In the genomic region with DNA sequence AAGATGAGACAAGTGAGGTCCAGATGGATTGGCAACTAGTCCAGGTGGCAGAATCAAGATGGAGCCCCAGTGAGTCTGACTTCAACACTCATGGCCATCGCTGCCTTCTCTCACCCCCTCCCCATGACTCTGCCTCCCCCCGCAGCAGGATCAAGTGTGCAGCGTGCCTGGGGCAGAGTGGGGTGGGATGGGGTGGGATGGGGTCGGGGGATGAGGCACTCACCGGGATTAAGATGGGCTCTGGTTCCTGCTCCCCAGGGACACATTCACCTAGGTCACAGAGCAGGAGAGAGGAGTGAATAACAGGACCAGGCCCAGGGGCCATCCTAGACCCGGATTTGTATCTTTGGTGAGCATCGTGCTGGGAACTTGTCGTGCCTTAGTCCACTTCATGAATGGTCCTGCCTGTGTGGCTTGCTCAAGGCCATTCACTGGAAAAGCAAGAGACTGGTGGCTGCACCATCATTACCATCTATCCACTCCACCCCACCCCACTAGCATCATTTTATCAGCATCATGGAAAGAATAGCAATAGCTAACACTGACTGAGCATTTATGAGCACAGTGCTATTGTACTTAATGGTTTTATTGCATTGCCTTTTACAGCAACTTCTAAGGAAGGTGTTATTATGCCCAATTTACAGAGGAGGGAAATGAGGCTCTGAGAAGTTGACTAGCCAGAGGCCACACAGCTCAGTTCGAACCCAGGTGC, we compare ENCODE assay signal across 24 cellular contexts. TPM values are rescaled to one million over a fixed set of nuclear protein-coding genes. Genes with fewer than 3 reads are reported as not detected.
DNase-seq lines count a peak whose midpoint lies in the region; ATAC-seq and TF ChIP-seq lines count a peak whose summit lies in the region.
"Had no signal": no experiment of that assay in that cellular context is flagged by ENCODE, and none has a peak within 500 bp of the region (broad histone marks: within the 10 kb centered on the region; RNA-seq: fewer than 3 reads in every experiment).

No MANE protein-coding gene starts in this region.

- peaks cover 0 to 15% (median 0%) of the 10 kb centered on the region in 3 donors for H3K27me3 ChIP-seq in sigmoid colon

- intact Hi-C loops in left colon (cut with DNase I, micrococcal nuclease): no loop called here
- intact Hi-C loops in sigmoid colon (cut with DNase I): no loop called here

- no peaks in the 10 kb centered on the region for H3K36me3 ChIP-seq in sigmoid colon

- no peak for TF ChIP-seq CTCF in 22Rv1 (IDR thresholded peaks at IDR 0.05)
- TF ChIP-seq CTCF in sigmoid colon (IDR thresholded peaks at IDR 0.05): no peak

- no peak for TF ChIP-seq EP300 in sigmoid colon (IDR thresholded peaks at IDR 0.05)

- no peak overlapping the region for H3K4me3 ChIP-seq in sigmoid colon
- H3K4me3 ChIP-seq: A549, GM12878, GM23338 had no signal

- WGBS in sigmoid colon, 2 donors: 43 to 73% methylated on average over 9 of the region's 9 CpGs

- TF ChIP-seq POLR2A in sigmoid colon (IDR thresholded peaks at IDR 0.05): no peak

- H3K27ac ChIP-seq in 22Rv1: 0 out of 2 replicates have a peak overlapping the region, but pooled peaks have one; percentile 23
- H3K27ac ChIP-seq in sigmoid colon: no peak overlapping the region
- H3K27ac ChIP-seq: KMS-11 had no signal

- DNase-seq in NCI-H524 (lab: John Stamatoyannopoulos, UW) (peak; percentile 57 to 78), left colon (peak in 1 of 2 donors; percentile 19), sigmoid colon (peak; percentile 30), HuH-7.5 (ENCODE audit: low spot score) (no peak), AML-193 (lab: John Stamatoyannopoulos, UW) (no peak)
- DNase-seq: CD4-positive, alpha-beta T cell; COR-L47; DMS79 treated with DMSO at 0.1 percent for 48 hours; IMR-90; NCI-H1105; NCI-H146; NCI-H2029; NCI-H2227 treated with DMSO at 0.1 percent for 48 hours; NCI-H510A; PC-3; SHP77 had no signal

- ATAC-seq in left colon: peak; percentile 90
- no peak for ATAC-seq in activated CD4-positive, CD25-positive, alpha-beta regulatory T cell treated with anti-CD3 and anti-CD28 coated beads, Interleukin-2, amount 50 U/mL, for 24 hours
- ATAC-seq: GM12878, GM23338, HCT116, PC-3 had no signal

- no peaks in the 10 kb centered on the region for H3K9me3 ChIP-seq in sigmoid colon
- H3K9me3 ChIP-seq: A549 had no signal

- H3K4me1 ChIP-seq in sigmoid colon: peaks cover 0 to 10% (median 8%) of the 10 kb centered on the region in 4 donors
- H3K4me1 ChIP-seq: A549 had no signal

RNA-seq across cellular contexts. Expression of a gene that starts 8.5 kb away (rescaled TPM):
- under 1 TPM; 0.39 to 0.64 TPM for total RNA-seq in left colon
- total RNA-seq in sigmoid colon: not detected
- under 1 TPM in 1 of 3 donors, not detected in 2; 0.66 TPM for polyA plus RNA-seq in sigmoid colon
- total RNA-seq: CD4-positive, alpha-beta T cell; IMR-90 had no signal
- polyA plus RNA-seq: IMR-90 had no signal

RNA-seq across cellular contexts. Expression of a gene that starts 29.5 kb away (rescaled TPM):
- total RNA-seq in left colon: 10 to 100 TPM; 19.5 to 27.9 TPM
- total RNA-seq in sigmoid colon: 1 to 10 TPM in 1 of 4 donors, not detected in 3; 1.4 TPM
- 1 to 10 TPM; 2.5 to 6.9 (median 4.8) TPM for polyA plus RNA-seq in sigmoid colon
- total RNA-seq: CD4-positive, alpha-beta T cell; GM12878; HT1080; IMR-90 had no signal
- polyA plus RNA-seq: GM12878, IMR-90 had no signal

Comparison
In these comparisons a context has a peak if more than half of its experiments do, and no peak if none do; other contexts are left out.
1. DNase-seq: peak in NCI-H524 (2 of 2) and sigmoid colon (single experiment); none in HuH-7.5 (single experiment) and AML-193 (0 of 2).
2. RNA of a gene that starts 29.5 kb away (total RNA-seq): 19.5 to 27.9 TPM in left colon; 1.4 TPM in sigmoid colon; every median in the first group is over 4 times any median in the second.